In genomic region chr2:69375494-69376353, GRCh38 we compare ENCODE assay signal across 8 cellular contexts. TPM values are rescaled to one million over a fixed set of nuclear protein-coding genes. Genes with fewer than 3 reads are reported as not detected.
DNase-seq lines count a peak whose midpoint lies in the region; ATAC-seq and TF ChIP-seq lines count a peak whose summit lies in the region.

No MANE protein-coding gene starts in this region.

- H3K27me3 ChIP-seq in CD4-positive, CD25-positive, alpha-beta regulatory T cell (ENCODE audit: control insufficient read depth, insufficient read depth, low read length): no peaks in the 10 kb centered on the region
- no peaks in the 10 kb centered on the region for H3K27me3 ChIP-seq in GM23248 (replicated peaks; ENCODE audit: insufficient read depth)

- no peak overlapping the region for H3K4me3 ChIP-seq in CD4-positive, CD25-positive, alpha-beta regulatory T cell (ENCODE audit: low read depth, low read length)
- no peak overlapping the region for H3K4me3 ChIP-seq in GM23248

- peak in 2 of 3 donors; percentile 54 to 69 for DNase-seq in CD4-positive, CD25-positive, alpha-beta regulatory T cell
- DNase-seq in GM23248 (peak; percentile 63), NCI-H82 treated with DMSO at 0.1 percent for 48 hours (lab: John Stamatoyannopoulos, UW; ENCODE audit: unreplicated experiment) (peak; percentile 52), mesothelial cell of epicardium (ENCODE audit: low spot score in 2 of 2, unreplicated experiment in 2 of 2) (no peak)
- DNase-seq in effector memory CD8-positive, alpha-beta T cell: peak; percentile 3 to 25 (median 23)

- no peaks in the 10 kb centered on the region for H3K4me1 ChIP-seq in CD4-positive, CD25-positive, alpha-beta regulatory T cell (ENCODE audit: control insufficient read depth, insufficient read depth, low read length, poor library complexity, severe bottlenecking)
- H3K4me1 ChIP-seq in GM23248 (ENCODE audit: insufficient read depth): no peaks in the 10 kb centered on the region

- no peaks in the 10 kb centered on the region for H3K9me3 Mint-ChIP-seq in CD4-positive, CD25-positive, alpha-beta regulatory T cell
- no peaks in the 10 kb centered on the region for H3K9me3 Mint-ChIP-seq in effector memory CD8-positive, alpha-beta T cell
- no peaks in the 10 kb centered on the region for H3K9me3 Mint-ChIP-seq in mesothelial cell of epicardium

- WGBS in GM23248 (ENCODE audit: low coverage in 1 of 2, low lambda C conversion rate in 2 of 2, missing lambda C conversion rate in 2 of 2), 2 experiments: 77 to 83% methylated on average over 8 of the region's 8 CpGs

- peaks cover 17% of the 10 kb centered on the region for H3K36me3 ChIP-seq in CD4-positive, CD25-positive, alpha-beta regulatory T cell (ENCODE audit: control insufficient read depth, insufficient read depth, low read length)
- H3K36me3 ChIP-seq in GM23248 (ENCODE audit: low read depth): peaks cover 33% of the 10 kb centered on the region

- ATAC-seq in CD4-positive, CD25-positive, alpha-beta regulatory T cell (ENCODE audit: low read depth in 2 of 2): peak; percentile 37 to 53
- peak; percentile 89 for ATAC-seq in effector memory CD8-positive, alpha-beta T cell (replicated peaks)
- ATAC-seq in GM19397 (IDR thresholded peaks at IDR 0.05; ENCODE audit: unreplicated experiment) (no peak), GM18517 (IDR thresholded peaks at IDR 0.05; ENCODE audit: unreplicated experiment) (no peak), GM18909 (IDR thresholded peaks at IDR 0.05; ENCODE audit: poor library complexity, unreplicated experiment) (no peak)

- TF ChIP-seq CTCF in mesothelial cell of epicardium (IDR thresholded peaks at IDR 0.05; ENCODE audit: unreplicated experiment): peak; percentile 36

- H3K9me3 ChIP-seq in CD4-positive, CD25-positive, alpha-beta regulatory T cell (ENCODE audit: control insufficient read depth in 2 of 2, low read length in 2 of 2): no peaks in the 10 kb centered on the region
- H3K9me3 ChIP-seq in GM23248 (ENCODE audit: low read depth): no peaks in the 10 kb centered on the region

- H3K9me2 ChIP-seq in GM23248 (ENCODE audit: insufficient read depth): no peaks in the 10 kb centered on the region

- no peak overlapping the region for H2AFZ ChIP-seq in GM23248

- in situ Hi-C loops in GM23248 (cut with MboI): no loop called here

- no peak overlapping the region for H3K27ac ChIP-seq in CD4-positive, CD25-positive, alpha-beta regulatory T cell (ENCODE audit: insufficient read depth, low read length, poor library complexity, severe bottlenecking)
- H3K27ac ChIP-seq in GM23248: peak overlapping the region; percentile 30

- H3K4me2 ChIP-seq in GM23248 (ENCODE audit: unreplicated experiment): no peak overlapping the region

- peaks cover 19 to 24% (median 19%) of the 10 kb centered on the region in 4 donors for H3K4me1 Mint-ChIP-seq in CD4-positive, CD25-positive, alpha-beta regulatory T cell
- peaks cover 10 to 22% of the 10 kb centered on the region in 2 donors for H3K4me1 Mint-ChIP-seq in effector memory CD8-positive, alpha-beta T cell (ENCODE audit: low read depth in 2 of 2)
- peaks cover 4% of the 10 kb centered on the region for H3K4me1 Mint-ChIP-seq in mesothelial cell of epicardium

- H3K27ac Mint-ChIP-seq in CD4-positive, CD25-positive, alpha-beta regulatory T cell: peak overlapping the region in 1 of 3 donors; percentile 39
- peak overlapping the region; percentile 6 to 49 for H3K27ac Mint-ChIP-seq in effector memory CD8-positive, alpha-beta T cell
- H3K27ac Mint-ChIP-seq in mesothelial cell of epicardium: no peak overlapping the region

- peaks cover 5% of the 10 kb centered on the region for H3K36me3 Mint-ChIP-seq in CD4-positive, CD25-positive, alpha-beta regulatory T cell
- H3K36me3 Mint-ChIP-seq in effector memory CD8-positive, alpha-beta T cell (ENCODE audit: insufficient read depth): peaks cover 29% of the 10 kb centered on the region
- H3K36me3 Mint-ChIP-seq in mesothelial cell of epicardium: peaks cover 22% of the 10 kb centered on the region

- no peak overlapping the region for H3K9ac ChIP-seq in GM23248

- no peak overlapping the region for H3K4me3 Mint-ChIP-seq in CD4-positive, CD25-positive, alpha-beta regulatory T cell
- no peak overlapping the region for H3K4me3 Mint-ChIP-seq in effector memory CD8-positive, alpha-beta T cell
- H3K4me3 Mint-ChIP-seq in mesothelial cell of epicardium: no peak overlapping the region

- no peaks in the 10 kb centered on the region for H3K27me3 Mint-ChIP-seq in CD4-positive, CD25-positive, alpha-beta regulatory T cell
- no peaks in the 10 kb centered on the region for H3K27me3 Mint-ChIP-seq in effector memory CD8-positive, alpha-beta T cell
- no peaks in the 10 kb centered on the region for H3K27me3 Mint-ChIP-seq in mesothelial cell of epicardium (ENCODE audit: low read depth)

- peaks cover 15% of the 10 kb centered on the region for H4K20me1 ChIP-seq in GM23248 (ENCODE audit: insufficient read depth)

- peaks cover 36% of the 10 kb centered on the region for H3F3A ChIP-seq in GM23248 (ENCODE audit: insufficient read depth)

- peaks cover 98% of the 10 kb centered on the region for H3K79me2 ChIP-seq in GM23248 (ENCODE audit: insufficient read depth)

RNA-seq across cellular contexts. Expression of gene GFPT1, which starts 11.3 kb away (rescaled TPM):
- 20.7 TPM for total RNA-seq in CD4-positive, CD25-positive, alpha-beta regulatory T cell
- 10 to 100 TPM in 3 of 4 donors, 1 to 10 TPM in 1; 8.0 to 13.6 (median 11.4) TPM for polyA plus RNA-seq in CD4-positive, CD25-positive, alpha-beta regulatory T cell
- 50.8 and 53.3 TPM in 2 replicates for total RNA-seq in GM23248 (2014; rRNA removed; shearing (Covaris generic))
- polyA plus RNA-seq in GM23248 (2016; fragmentation: Nextera tagmentation; extraction: Ambion mirVana): 107 and 115 TPM in 2 replicates
- 49.5 to 52.7 TPM (median 50.4 TPM) in 3 replicates for total RNA-seq in mesothelial cell of epicardium

Comparison
In these comparisons a context has a peak if more than half of its experiments do, and no peak if none do; other contexts are left out.
1. ATAC-seq: peak in CD4-positive, CD25-positive, alpha-beta regulatory T cell (2 of 2) and effector memory CD8-positive, alpha-beta T cell (single experiment); none in GM19397 (single experiment), GM18517 (single experiment) and GM18909 (single experiment).
2. DNase-seq: peak in CD4-positive, CD25-positive, alpha-beta regulatory T cell (2 of 3), GM23248 (single experiment), NCI-H82 treated with DMSO at 0.1 percent for 48 hours (single experiment) and effector memory CD8-positive, alpha-beta T cell (3 of 3); none in mesothelial cell of epicardium (0 of 2).